8 cellular contexts compared by ENCODE assay signal in the genomic region with DNA sequence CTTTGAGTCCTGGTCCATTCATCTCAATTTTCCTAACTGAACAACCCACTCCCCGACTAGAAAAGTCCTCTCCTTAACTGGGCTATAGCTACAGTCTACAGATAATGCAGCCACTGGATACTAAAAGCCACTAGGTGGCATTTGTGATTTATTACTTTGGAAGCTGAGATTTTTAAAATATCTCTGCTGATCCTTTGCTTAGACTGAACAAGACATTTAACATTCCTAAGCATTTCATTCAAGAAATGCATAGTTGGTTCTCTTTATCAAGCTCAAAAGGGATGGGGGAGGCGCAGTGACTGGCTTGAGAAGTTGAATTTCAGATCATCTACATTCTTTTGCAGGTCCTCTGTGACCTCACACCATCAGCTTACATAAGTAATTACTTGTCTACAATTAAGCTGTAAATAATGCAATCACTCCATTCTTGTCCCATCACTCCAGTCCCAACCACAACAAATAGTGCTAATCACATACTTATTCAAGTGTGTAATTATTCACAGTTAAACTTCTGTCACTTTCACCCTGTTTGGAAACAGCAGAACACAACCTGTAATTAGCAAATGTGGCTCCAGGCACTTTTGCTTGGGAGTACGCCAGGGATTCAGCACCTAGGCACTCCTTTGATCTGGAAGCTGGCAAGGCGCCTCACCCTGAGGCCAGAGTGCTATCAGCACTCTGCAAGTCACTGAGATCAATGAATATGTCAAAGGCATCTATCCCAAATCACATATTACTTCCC.
DNase-seq lines count a peak whose midpoint lies in the region; ATAC-seq, FAIRE-seq and TF ChIP-seq lines count a peak whose summit lies in the region.

No MANE protein-coding gene starts in this region.

- no peak overlapping the region for H3K4me3 Mint-ChIP-seq in activated CD4-positive, alpha-beta T cell treated with anti-CD3 and anti-CD28 coated beads, Interleukin-2, amount 10 ng/mL, durations not matched to agents 24 days and 14 days

- H3K4me1 ChIP-seq in A673 (ENCODE audit: insufficient read depth, low read length, poor library complexity, severe bottlenecking): peaks cover 21% of the 10 kb centered on the region

- CTCF ChIA-PET in A673 (lab: Charles Lee): interaction anchor here (0.6 kb wide), 1 partner anchor 356 kb away, joined by 3 read pairs; no protein-coding TSS in a partner anchor

- POLR2A ChIA-PET in A673 (lab: Charles Lee; ENCODE audit: low non-redundant PET): interaction anchor here (0.5 kb wide), 1 partner anchor 8 kb away, joined by 3 read pairs; no protein-coding TSS in a partner anchor

- no peak for ATAC-seq in activated naive CD4-positive, alpha-beta T cell treated with anti-CD3 and anti-CD28 coated beads, Interleukin-2, amount 50 U/mL, for 72 hours

- peaks cover 0 to 5% of the 10 kb centered on the region in 2 donors for H3K36me3 Mint-ChIP-seq in activated naive CD4-positive, alpha-beta T cell treated with anti-CD3 and anti-CD28 coated beads, Interleukin-2, amount 50 U/mL, for 72 hours
- no peaks in the 10 kb centered on the region for H3K36me3 Mint-ChIP-seq in activated CD4-positive, alpha-beta T cell treated with anti-CD3 and anti-CD28 coated beads, Interleukin-2, amount 10 ng/mL, durations not matched to agents 24 days and 14 days (ENCODE audit: low read depth)

- no peak overlapping the region for H3K4me3 ChIP-seq in A673 (ENCODE audit: low read depth, low read length, poor library complexity, severe bottlenecking)

- no peaks in the 10 kb centered on the region for H3K9me3 ChIP-seq in A673 (ENCODE audit: low read depth, low read length, poor library complexity, severe bottlenecking)

- no TSS peak for BruUV-seq in A673 (replicated peaks; lab: Mats Ljungman, UMichigan)

- no peaks in the 10 kb centered on the region for H3K27me3 Mint-ChIP-seq in activated CD4-positive, alpha-beta T cell treated with anti-CD3 and anti-CD28 coated beads, Interleukin-2, amount 10 ng/mL, durations not matched to agents 24 days and 14 days

- peaks cover 22 to 29% of the 10 kb centered on the region in 2 donors for H3K9me3 Mint-ChIP-seq in activated naive CD4-positive, alpha-beta T cell treated with anti-CD3 and anti-CD28 coated beads, Interleukin-2, amount 50 U/mL, for 72 hours
- H3K9me3 Mint-ChIP-seq in activated CD4-positive, alpha-beta T cell treated with anti-CD3 and anti-CD28 coated beads, Interleukin-2, amount 10 ng/mL, durations not matched to agents 24 days and 14 days: peaks cover 3% of the 10 kb centered on the region

- H3K36me3 ChIP-seq in A673 (ENCODE audit: insufficient read depth, low read length, poor library complexity, severe bottlenecking): no peaks in the 10 kb centered on the region

- TF ChIP-seq CTCF in A673 (conservative IDR thresholded peaks at IDR 0.05; ENCODE audit: low read depth, low read length): peak; percentile 55

- H3K27ac Mint-ChIP-seq in activated naive CD4-positive, alpha-beta T cell treated with anti-CD3 and anti-CD28 coated beads, Interleukin-2, amount 50 U/mL, for 72 hours: no peak overlapping the region
- no peak overlapping the region for H3K27ac Mint-ChIP-seq in activated CD4-positive, alpha-beta T cell treated with anti-CD3 and anti-CD28 coated beads, Interleukin-2, amount 10 ng/mL, durations not matched to agents 24 days and 14 days

- peak; percentile 73 for FAIRE-seq in islet of Langerhans (lab: Jason Lieb, UNC)

- DNase-seq in A673 (ENCODE audit: low spot score) (peak; percentile 33), NAMALWA (ENCODE audit: low spot score) (peak; percentile 15), SW480 (ENCODE audit: low spot score) (peak; percentile 16), 8988T (no peak)
- DNase-seq in activated naive CD4-positive, alpha-beta T cell treated with anti-CD3 and anti-CD28 coated beads, Interleukin-2, amount 50 U/mL, for 72 hours (ENCODE audit: low spot score in 2 of 2): no peak
- DNase-seq in activated CD4-positive, alpha-beta T cell treated with anti-CD3 and anti-CD28 coated beads, Interleukin-2, amount 10 ng/mL, durations not matched to agents 24 days and 14 days: no peak
- no peak for DNase-seq in activated CD8-positive, alpha-beta memory T cell treated with anti-CD3 and anti-CD28 coated beads, Interleukin-2, amount 50 U/mL, for 4 hours

- intact Hi-C loops in A673 (cut with micrococcal nuclease; ENCODE audit: unreplicated experiment): loop anchor here (5.0 to 10.0 kb wide), 3 partner anchors 203 to 591 kb away; a partner anchor contains a TSS
- intact Hi-C loops in activated CD4-positive, alpha-beta T cell treated with anti-CD3 and anti-CD28 coated beads, Interleukin-2, amount 10 ng/mL, durations not matched to agents 24 days and 14 days (cut with micrococcal nuclease): no loop called here

- H3K4me1 Mint-ChIP-seq in activated CD4-positive, alpha-beta T cell treated with anti-CD3 and anti-CD28 coated beads, Interleukin-2, amount 10 ng/mL, durations not matched to agents 24 days and 14 days: no peaks in the 10 kb centered on the region

- peaks cover 42% of the 10 kb centered on the region for H3K27me3 ChIP-seq in A673 (replicated peaks; ENCODE audit: insufficient read depth, low read depth, low read length, poor library complexity)

- H3K27ac ChIP-seq in A673 (ENCODE audit: low read depth, low read length, poor library complexity, severe bottlenecking): no peak overlapping the region

Comparison
In these comparisons a context has a peak if more than half of its experiments do, and no peak if none do; other contexts are left out.
1. DNase-seq: peak in A673 (single experiment), NAMALWA (single experiment) and SW480 (single experiment); none in activated naive CD4-positive, alpha-beta T cell treated with anti-CD3 and anti-CD28 coated beads, Interleukin-2, amount 50 U/mL, for 72 hours (0 of 2), activated CD4-positive, alpha-beta T cell treated with anti-CD3 and anti-CD28 coated beads, Interleukin-2, amount 10 ng/mL, durations not matched to agents 24 days and 14 days (single experiment), 8988T (single experiment) and activated CD8-positive, alpha-beta memory T cell treated with anti-CD3 and anti-CD28 coated beads, Interleukin-2, amount 50 U/mL, for 4 hours (single experiment).